11 cellular contexts compared by ENCODE assay signal in genomic region chr6:45328523-45328922, GRCh38. TPM values are rescaled to one million over a fixed set of nuclear protein-coding genes. Genes with fewer than 3 reads are reported as not detected.
DNase-seq lines count a peak whose midpoint lies in the region; ATAC-seq lines count a peak whose summit lies in the region.
"Had no signal": no experiment of that assay in that cellular context is flagged by ENCODE, and none has a peak within 500 bp of the region (broad histone marks: within the 10 kb centered on the region; RNA-seq: fewer than 3 reads in every experiment).

No MANE protein-coding gene starts in this region.

- H3K27ac Mint-ChIP-seq in activated naive CD4-positive, alpha-beta T cell treated with anti-CD3 and anti-CD28 coated beads, Interleukin-2, amount 50 U/mL, for 24 hours = no peak overlapping the region
- peak overlapping the region; percentile 41 for H3K27ac Mint-ChIP-seq in T-helper 17 cell
- H3K27ac Mint-ChIP-seq in stimulated activated naive CD8-positive, alpha-beta T cell treated with anti-CD3 and anti-CD28 coated beads, Interleukin-15, amount 100 ng/mL, for 72 hours = peak overlapping the region; percentile 27 to 59
- H3K27ac Mint-ChIP-seq: B cell had no signal

- ATAC-seq in T-helper 17 cell = no peak
- ATAC-seq in right cardiac atrium = no peak
- peak; percentile 27 for ATAC-seq in stimulated activated naive CD8-positive, alpha-beta T cell treated with anti-CD3 and anti-CD28 coated beads, Interleukin-15, amount 100 ng/mL, for 72 hours

- H3K4me1 ChIP-seq in right cardiac atrium (ENCODE audit: control insufficient read depth, insufficient read depth, low read length) = no peaks in the 10 kb centered on the region
- H3K4me1 ChIP-seq: testis had no signal

- H3K4me1 Mint-ChIP-seq in activated naive CD4-positive, alpha-beta T cell treated with anti-CD3 and anti-CD28 coated beads, Interleukin-2, amount 50 U/mL, for 24 hours = peaks cover 40% of the 10 kb centered on the region
- H3K4me1 Mint-ChIP-seq in T-helper 17 cell = peaks cover 10% of the 10 kb centered on the region
- H3K4me1 Mint-ChIP-seq in stimulated activated naive CD8-positive, alpha-beta T cell treated with anti-CD3 and anti-CD28 coated beads, Interleukin-15, amount 100 ng/mL, for 72 hours = peaks cover 78% of the 10 kb centered on the region

- H3K27me3 Mint-ChIP-seq in activated naive CD4-positive, alpha-beta T cell treated with anti-CD3 and anti-CD28 coated beads, Interleukin-2, amount 50 U/mL, for 24 hours = no peaks in the 10 kb centered on the region
- H3K27me3 Mint-ChIP-seq in T-helper 17 cell = no peaks in the 10 kb centered on the region
- H3K27me3 Mint-ChIP-seq in stimulated activated naive CD8-positive, alpha-beta T cell treated with anti-CD3 and anti-CD28 coated beads, Interleukin-15, amount 100 ng/mL, for 72 hours = no peaks in the 10 kb centered on the region
- H3K27me3 Mint-ChIP-seq: B cell had no signal

- intact Hi-C loops in right cardiac atrium (cut with DNase I) = no loop called here

- no peaks in the 10 kb centered on the region for H3K9me3 Mint-ChIP-seq in activated naive CD4-positive, alpha-beta T cell treated with anti-CD3 and anti-CD28 coated beads, Interleukin-2, amount 50 U/mL, for 24 hours
- no peaks in the 10 kb centered on the region for H3K9me3 Mint-ChIP-seq in stimulated activated naive CD8-positive, alpha-beta T cell treated with anti-CD3 and anti-CD28 coated beads, Interleukin-15, amount 100 ng/mL, for 72 hours

- no peak for DNase-seq in activated naive CD4-positive, alpha-beta T cell (lab: John Stamatoyannopoulos, UW)
- no peak for DNase-seq in T-helper 17 cell
- DNase-seq in right cardiac atrium = no peak
- no peak for DNase-seq in stimulated activated naive CD8-positive, alpha-beta T cell treated with anti-CD3 and anti-CD28 coated beads, Interleukin-15, amount 100 ng/mL, for 72 hours
- DNase-seq in NCI-H2107 (lab: John Stamatoyannopoulos, UW) = no peak
- no peak for DNase-seq in glomerular visceral epithelial cell (ENCODE audit: extremely low spot score)
- DNase-seq in UCSD-AML1 (lab: John Stamatoyannopoulos, UW; ENCODE audit: unreplicated experiment) = no peak
- DNase-seq: NCI-H524, testis had no signal

- peak overlapping the region; percentile 23 for H3K4me3 ChIP-seq in right cardiac atrium (ENCODE audit: low read length)
- H3K4me3 ChIP-seq: testis had no signal

- no peak overlapping the region for H3K27ac ChIP-seq in right cardiac atrium (ENCODE audit: low read length)
- H3K27ac ChIP-seq: testis had no signal

- H3K27me3 ChIP-seq in right cardiac atrium (ENCODE audit: control insufficient read depth, insufficient read depth) = no peaks in the 10 kb centered on the region
- H3K27me3 ChIP-seq: testis had no signal

- no peaks in the 10 kb centered on the region for H3K36me3 Mint-ChIP-seq in activated naive CD4-positive, alpha-beta T cell treated with anti-CD3 and anti-CD28 coated beads, Interleukin-2, amount 50 U/mL, for 24 hours
- no peaks in the 10 kb centered on the region for H3K36me3 Mint-ChIP-seq in T-helper 17 cell (ENCODE audit: low read depth)

- H3K9me3 ChIP-seq in T-helper 17 cell (ENCODE audit: control insufficient read depth, low read length, poor library complexity, severe bottlenecking) = no peaks in the 10 kb centered on the region
- no peaks in the 10 kb centered on the region for H3K9me3 ChIP-seq in right cardiac atrium (ENCODE audit: control insufficient read depth, low read length)
- H3K9me3 ChIP-seq: testis had no signal

- H3K4me3 Mint-ChIP-seq in activated naive CD4-positive, alpha-beta T cell treated with anti-CD3 and anti-CD28 coated beads, Interleukin-2, amount 50 U/mL, for 24 hours = peak overlapping the region; percentile 7
- peak overlapping the region; percentile 57 for H3K4me3 Mint-ChIP-seq in T-helper 17 cell
- H3K4me3 Mint-ChIP-seq in stimulated activated naive CD8-positive, alpha-beta T cell treated with anti-CD3 and anti-CD28 coated beads, Interleukin-15, amount 100 ng/mL, for 72 hours = peak overlapping the region; percentile 80 to 86
- H3K4me3 Mint-ChIP-seq: B cell had no signal

RNA-seq across cellular contexts. Expression of gene RUNX2, which starts 0.4 kb away (rescaled TPM):
- total RNA-seq in T-helper 17 cell = 10 to 100 TPM; 47.6 to 50.8 TPM
- total RNA-seq in right cardiac atrium = under 1 TPM; 0.26 to 0.93 (median 0.56) TPM
- 0.34 TPM for polyA plus RNA-seq in right cardiac atrium

RNA-seq across cellular contexts. Expression of gene SUPT3H, which starts 49.2 kb away (rescaled TPM):
- 10 to 100 TPM; 10.8 to 17.6 TPM for total RNA-seq in T-helper 17 cell
- total RNA-seq in right cardiac atrium = 1 to 10 TPM; 3.8 to 4.5 (median 4.1) TPM
- 3.1 TPM for polyA plus RNA-seq in right cardiac atrium

Comparison
In these comparisons a context has a peak if more than half of its experiments do, and no peak if none do; other contexts are left out.
1. H3K4me3 Mint-ChIP-seq: peak in every context shown above with its lines; median percentile 83 in stimulated activated naive CD8-positive, alpha-beta T cell treated with anti-CD3 and anti-CD28 coated beads, Interleukin-15, amount 100 ng/mL, for 72 hours; 57 in T-helper 17 cell; 7 in activated naive CD4-positive, alpha-beta T cell treated with anti-CD3 and anti-CD28 coated beads, Interleukin-2, amount 50 U/mL, for 24 hours.
2. RNA of gene RUNX2, which starts 0.4 kb away (total RNA-seq): 47.6 to 50.8 TPM in T-helper 17 cell; 0.26 to 0.93 TPM in right cardiac atrium; every median in the first group is over 10 times any median in the second.